ENCODE assay signal across 19 cellular contexts in the genomic region with DNA sequence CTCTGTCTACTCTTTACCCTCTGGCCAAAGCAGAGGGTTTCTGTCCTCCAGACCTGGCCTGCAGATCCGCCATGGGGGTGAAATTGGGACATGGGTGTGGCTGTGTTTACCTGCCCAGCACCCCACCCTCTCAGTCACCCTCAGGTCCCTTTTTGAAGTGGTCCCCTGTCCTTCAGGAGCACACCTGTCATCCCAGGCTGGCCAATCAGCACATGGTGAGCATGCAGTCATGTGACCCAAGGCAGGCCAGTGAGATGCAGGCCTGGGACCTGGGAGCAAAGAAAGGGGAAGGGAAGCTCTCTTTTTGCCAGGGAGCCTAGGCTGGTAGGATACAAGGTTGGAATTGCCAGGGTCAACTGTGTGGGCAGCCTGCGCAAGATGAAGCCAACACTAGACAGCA. TPM values are rescaled to one million over a fixed set of nuclear protein-coding genes. Genes with fewer than 3 reads are reported as not detected.
DNase-seq lines count a peak whose midpoint lies in the region; ATAC-seq and TF ChIP-seq lines count a peak whose summit lies in the region.
"Had no signal": no experiment of that assay in that cellular context is flagged by ENCODE, and none has a peak within 500 bp of the region (broad histone marks: within the 10 kb centered on the region; RNA-seq: fewer than 3 reads in every experiment).

No MANE protein-coding gene starts in this region.

- peak; percentile 50 for DNase-seq in NCI-H748 (lab: John Stamatoyannopoulos, UW; ENCODE audit: unreplicated experiment)
- DNase-seq in NCI-H748 treated with DMSO at 0.1 percent for 48 hours (lab: John Stamatoyannopoulos, UW): no peak
- DNase-seq in CD4-positive, alpha-beta T cell: no peak
- peak; percentile 77 for DNase-seq in SW480 (ENCODE audit: low spot score)
- DNase-seq in mesenchymal stem cell: no peak
- DNase-seq in 8988T: no peak
- no peak for DNase-seq in GOT3 (lab: John Stamatoyannopoulos, UW)
- DNase-seq: GF-D8, KBM-7, NCI-H1092, NCI-H1694, NCI-H2107, NCI-H226, NCI-H69, SHP77 had no signal

- H4K91ac ChIP-seq in mesenchymal stem cell (ENCODE audit: low read length): no peak overlapping the region

- H2BK15ac ChIP-seq in mesenchymal stem cell (ENCODE audit: low read depth, poor library complexity, severe bottlenecking): no peak overlapping the region

- no peak overlapping the region for H3K4me3 ChIP-seq in mesenchymal stem cell (ENCODE audit: insufficient read depth in 1 of 2, low read depth in 1 of 2, low read length in 2 of 2)
- H3K4me3 ChIP-seq: GM23338 had no signal

- no peak overlapping the region for H3K14ac ChIP-seq in mesenchymal stem cell (ENCODE audit: low read length in 2 of 2)

- peaks cover 32% of the 10 kb centered on the region for H3K4me1 Mint-ChIP-seq in CD4-positive, alpha-beta T cell (ENCODE audit: low read depth)

- H3K79me1 ChIP-seq in mesenchymal stem cell (replicated peaks; ENCODE audit: low read length, poor library complexity, severe bottlenecking): no peaks in the 10 kb centered on the region

- no peak overlapping the region for H3K9ac ChIP-seq in mesenchymal stem cell (ENCODE audit: low read length)

- no peaks in the 10 kb centered on the region for H3K27me3 ChIP-seq in CD4-positive, alpha-beta T cell (ENCODE audit: control insufficient read depth, insufficient read depth, low read length)
- no peaks in the 10 kb centered on the region for H3K27me3 ChIP-seq in mesenchymal stem cell (ENCODE audit: control insufficient read depth in 1 of 2, insufficient read depth in 1 of 2, low read length in 2 of 2)

- H2BK12ac ChIP-seq in mesenchymal stem cell (ENCODE audit: low read length in 2 of 2): peak overlapping the region in 1 of 2 experiments; percentile 37

- WGBS in mesenchymal stem cell: 90% methylated on average over 2 of the region's 2 CpGs

- H3K18ac ChIP-seq in mesenchymal stem cell (ENCODE audit: low read depth in 1 of 2, low read length in 2 of 2): no peak overlapping the region

- POLR2A ChIA-PET in CD4-positive, alpha-beta T cell (lab: Charles Lee): interaction anchor here (0.6 to 2.4 kb wide), 5 partner anchors 28 to 289 kb away, joined by 3 to 8 read pairs (median 3); a partner anchor contains a TSS

- peaks cover 7% of the 10 kb centered on the region for H3K4me1 ChIP-seq in mesenchymal stem cell (ENCODE audit: control insufficient read depth, insufficient read depth, low read depth, low read length)

- no peak overlapping the region for H3K4ac ChIP-seq in mesenchymal stem cell (ENCODE audit: low read depth in 1 of 2, low read length in 2 of 2)

- no peaks in the 10 kb centered on the region for H3K36me3 ChIP-seq in mesenchymal stem cell (ENCODE audit: control insufficient read depth in 1 of 2, insufficient read depth in 2 of 2, low read depth in 1 of 2, low read length in 2 of 2)

- H3K9me3 ChIP-seq in CD4-positive, alpha-beta T cell (ENCODE audit: control insufficient read depth, low read length): no peaks in the 10 kb centered on the region
- H3K9me3 ChIP-seq in mesenchymal stem cell (ENCODE audit: control insufficient read depth, low read length): no peaks in the 10 kb centered on the region

- H3K9me3 Mint-ChIP-seq in CD4-positive, alpha-beta T cell: no peaks in the 10 kb centered on the region
- H3K9me3 Mint-ChIP-seq: GM23338 had no signal

- H2AFZ ChIP-seq in mesenchymal stem cell (ENCODE audit: low read depth, low read length): no peak overlapping the region
- H2AFZ ChIP-seq: GM23338 had no signal

- peak overlapping the region; percentile 75 for H3K4me3 Mint-ChIP-seq in CD4-positive, alpha-beta T cell
- H3K4me3 Mint-ChIP-seq: CD14-positive monocyte, GM23338 had no signal

- H3K23ac ChIP-seq in mesenchymal stem cell (ENCODE audit: low read length in 2 of 2): no peak overlapping the region

- H3K27ac Mint-ChIP-seq in CD4-positive, alpha-beta T cell: peak overlapping the region; percentile 83
- H3K27ac Mint-ChIP-seq: CD14-positive monocyte, GM23338 had no signal

- H3K36me3 Mint-ChIP-seq in CD4-positive, alpha-beta T cell (ENCODE audit: low read depth): no peaks in the 10 kb centered on the region
- H3K36me3 Mint-ChIP-seq: CD14-positive monocyte had no signal

- H2AK5ac ChIP-seq in mesenchymal stem cell (ENCODE audit: low read length, severe bottlenecking): no peak overlapping the region

- H4K8ac ChIP-seq in mesenchymal stem cell (ENCODE audit: low read length): peak overlapping the region; percentile 12

- TF ChIP-seq CTCF in CD4-positive, alpha-beta T cell (IDR thresholded peaks at IDR 0.05): no peak

- H2BK5ac ChIP-seq in mesenchymal stem cell (ENCODE audit: low read depth, low read length, poor library complexity, severe bottlenecking): no peak overlapping the region

- no peak for ATAC-seq in CD4-positive, alpha-beta T cell (ENCODE audit: poor library complexity)
- ATAC-seq in GM18873 (IDR thresholded peaks at IDR 0.05; ENCODE audit: low FRiP score, unreplicated experiment): no peak
- ATAC-seq: GM23338, Panc1 had no signal

- intact Hi-C loops in CD4-positive, alpha-beta T cell (cut with DNase I, micrococcal nuclease): no loop called here

- H3K4me2 ChIP-seq in mesenchymal stem cell (ENCODE audit: low read length, poor library complexity, severe bottlenecking): no peak overlapping the region
- H3K4me2 ChIP-seq: GM23338 had no signal

- H3K27me3 Mint-ChIP-seq in CD4-positive, alpha-beta T cell: no peaks in the 10 kb centered on the region

- no peak overlapping the region for H2BK120ac ChIP-seq in mesenchymal stem cell (ENCODE audit: low read depth, low read length)

- H3K27ac ChIP-seq in CD4-positive, alpha-beta T cell (ENCODE audit: low read depth, low read length): no peak overlapping the region
- H3K27ac ChIP-seq in mesenchymal stem cell (ENCODE audit: low read length, poor library complexity, severe bottlenecking): no peak overlapping the region

- CTCF ChIA-PET in CD4-positive, alpha-beta T cell (lab: Charles Lee): no interaction called here

RNA-seq across cellular contexts. Expression of a gene that starts 28.3 kb away (rescaled TPM):
- 1 to 10 TPM; 5.6 to 6.4 TPM for total RNA-seq in CD4-positive, alpha-beta T cell
- polyA plus RNA-seq in mesenchymal stem cell (2013, experiment 1 of 2): 26.8 TPM
- polyA plus RNA-seq in mesenchymal stem cell (2013, experiment 2 of 2): 26.3 TPM

Comparison
In these comparisons a context has a peak if more than half of its experiments do, and no peak if none do; other contexts are left out.
1. DNase-seq: peak in NCI-H748 (single experiment) and SW480 (single experiment); none in NCI-H748 treated with DMSO at 0.1 percent for 48 hours (single experiment), CD4-positive, alpha-beta T cell (0 of 10), mesenchymal stem cell (single experiment), 8988T (single experiment) and GOT3 (single experiment).